ENCODE assay signal across 25 cellular contexts in the genomic region with DNA sequence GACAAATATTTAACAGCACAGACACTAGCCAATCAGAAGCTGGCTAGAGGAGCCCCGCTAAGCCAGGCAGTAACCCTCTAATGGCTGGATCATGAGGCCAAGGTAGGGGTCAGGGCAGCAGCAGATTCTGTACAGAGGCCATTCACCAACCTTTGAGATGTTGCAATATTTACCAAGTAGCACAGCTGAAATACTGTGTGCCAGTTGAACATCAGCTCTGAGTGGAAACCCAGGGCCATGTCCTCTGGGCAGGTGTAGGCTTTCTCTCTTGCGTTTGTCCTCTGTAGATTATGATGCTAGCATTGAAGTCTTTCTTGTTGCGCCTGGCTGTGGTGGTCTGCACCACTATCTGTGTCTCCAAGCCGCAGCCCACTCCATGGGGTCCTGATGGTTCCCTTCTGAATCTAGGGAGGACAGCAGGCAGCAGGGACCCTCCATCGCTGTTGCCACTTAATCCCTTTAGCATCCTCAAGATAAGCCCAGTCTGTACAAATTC. TPM values are rescaled to one million over a fixed set of nuclear protein-coding genes. Genes with fewer than 3 reads are reported as not detected.
A peak's percentile ranks its signal among the peaks of the same experiment; 100 is the strongest.
DNase-seq lines count a peak whose midpoint lies in the region; ATAC-seq and TF ChIP-seq lines count a peak whose summit lies in the region.
"Had no signal": no experiment of that assay in that cellular context is flagged by ENCODE, and none has a peak within 500 bp of the region (broad histone marks: within the 10 kb centered on the region; RNA-seq: fewer than 3 reads in every experiment).

No MANE protein-coding gene starts in this region.

- H3K4me3 Mint-ChIP-seq in type B pancreatic cell: peak overlapping the region; percentile 0
- no peak overlapping the region for H3K4me3 Mint-ChIP-seq in activated CD4-positive, alpha-beta T cell treated with anti-CD3 and anti-CD28 coated beads, Interleukin-2, amount 10 ng/mL, durations not matched to agents 24 days and 14 days
- H3K4me3 Mint-ChIP-seq: HFFc6 had no signal

- no peak for TF ChIP-seq CTCF in heart left ventricle (IDR thresholded peaks at IDR 0.05)
- TF ChIP-seq CTCF in right lobe of liver (IDR thresholded peaks at IDR 0.05): no peak
- TF ChIP-seq CTCF in type B pancreatic cell (conservative IDR thresholded peaks at IDR 0.05): no peak

- H3K36me3 ChIP-seq in heart left ventricle: no peaks in the 10 kb centered on the region
- no peaks in the 10 kb centered on the region for H3K36me3 ChIP-seq in right lobe of liver
- H3K36me3 ChIP-seq: HAP-1 had no signal

- H3K9me3 ChIP-seq in right cardiac atrium (ENCODE audit: control insufficient read depth, low read length) (no peaks in the 10 kb centered on the region), heart left ventricle (no peaks in the 10 kb centered on the region), right lobe of liver (no peaks in the 10 kb centered on the region)
- H3K9me3 ChIP-seq: A549; BLaER1 treated with 17β-estradiol and CSF1 and Interleukin-3, amounts not matched to agents 10 nM and 100 nM; HAP-1 had no signal

- H3K4me1 ChIP-seq in right cardiac atrium (ENCODE audit: control insufficient read depth, insufficient read depth, low read length): peaks cover 6% of the 10 kb centered on the region
- H3K4me1 ChIP-seq in heart left ventricle: peaks cover 10 to 38% (median 22%) of the 10 kb centered on the region in 12 donors
- peaks cover 0 to 35% (median 14%) of the 10 kb centered on the region in 4 donors for H3K4me1 ChIP-seq in right lobe of liver

- no peak overlapping the region for H3K27ac Mint-ChIP-seq in type B pancreatic cell
- H3K27ac Mint-ChIP-seq in activated CD4-positive, alpha-beta T cell treated with anti-CD3 and anti-CD28 coated beads, Interleukin-2, amount 10 ng/mL, durations not matched to agents 24 days and 14 days: no peak overlapping the region
- H3K27ac Mint-ChIP-seq: CD4-positive, alpha-beta T cell; HFFc6 had no signal

- no peak for ATAC-seq in right cardiac atrium
- ATAC-seq in heart left ventricle: no peak
- peak; percentile 67 to 77 (median 71) for ATAC-seq in right lobe of liver
- ATAC-seq: A549, Panc1 had no signal

- intact Hi-C loops in right cardiac atrium (cut with DNase I): loop anchor here in 1 of 4 donors (10.0 kb wide), 1 partner anchor 135 kb away; no protein-coding TSS in a partner anchor
- intact Hi-C loops in heart left ventricle (cut with DNase I): loop anchor here in 8 of 10 donors (5.0 to 10.0 kb wide), 5 partner anchors 43 to 138 kb away; no protein-coding TSS in a partner anchor
- intact Hi-C loops in right lobe of liver (cut with DNase I): loop anchor here (10.0 kb wide), 2 partner anchors 65 to 135 kb away; no protein-coding TSS in a partner anchor
- intact Hi-C loops in activated CD4-positive, alpha-beta T cell treated with anti-CD3 and anti-CD28 coated beads, Interleukin-2, amount 10 ng/mL, durations not matched to agents 24 days and 14 days (cut with micrococcal nuclease): loop anchor here (5.0 to 10.0 kb wide), 3 partner anchors 405 to 1012 kb away; a partner anchor contains a TSS

- H3K9me3 Mint-ChIP-seq in type B pancreatic cell: peaks cover 4% of the 10 kb centered on the region
- H3K9me3 Mint-ChIP-seq in activated CD4-positive, alpha-beta T cell treated with anti-CD3 and anti-CD28 coated beads, Interleukin-2, amount 10 ng/mL, durations not matched to agents 24 days and 14 days: no peaks in the 10 kb centered on the region
- H3K9me3 Mint-ChIP-seq: CD4-positive, alpha-beta T cell; HFFc6 had no signal

- no peak for DNase-seq in right cardiac atrium
- DNase-seq in heart left ventricle: no peak
- DNase-seq in right lobe of liver: peak; percentile 22 to 69 (median 59)
- DNase-seq in type B pancreatic cell (ENCODE audit: extremely low spot score, unreplicated experiment): no peak
- no peak for DNase-seq in activated CD4-positive, alpha-beta T cell treated with anti-CD3 and anti-CD28 coated beads, Interleukin-2, amount 10 ng/mL, durations not matched to agents 24 days and 14 days
- DNase-seq in activated CD4-positive, alpha-beta T cell treated with anti-CD3 and anti-CD28 coated beads for 1 hour: no peak
- DNase-seq in SIG-M5 (lab: John Stamatoyannopoulos, UW): no peak
- DNase-seq: AML-193; CD4-positive, alpha-beta T cell; GOT3; HFFc6; NCI-H1092 treated with DMSO at 0.1 percent for 48 hours; NCI-H1436; NCI-H187; NCI-H446 treated with DMSO at 0.1 percent for 48 hours; NCI-H526 treated with DMSO at 0.1 percent for 48 hours; SHP77 treated with DMSO at 0.1 percent for 48 hours; SW 1271 had no signal

- H3K36me3 Mint-ChIP-seq in type B pancreatic cell: no peaks in the 10 kb centered on the region
- H3K36me3 Mint-ChIP-seq in activated CD4-positive, alpha-beta T cell treated with anti-CD3 and anti-CD28 coated beads, Interleukin-2, amount 10 ng/mL, durations not matched to agents 24 days and 14 days (ENCODE audit: low read depth): peaks cover 9% of the 10 kb centered on the region

- 68% methylated on average over 5 of the region's 5 CpGs for WGBS in right cardiac atrium
- 70 to 78% (median 75%) methylated on average over 5 of the region's 5 CpGs for WGBS in heart left ventricle, 4 donors
- WGBS in right lobe of liver (ENCODE audit: insufficient coverage, low coverage, low lambda C conversion rate, missing lambda C conversion rate): 48% methylated on average over 4 of the region's 5 CpGs

- peaks cover 11% of the 10 kb centered on the region for H3K27me3 Mint-ChIP-seq in type B pancreatic cell
- H3K27me3 Mint-ChIP-seq in activated CD4-positive, alpha-beta T cell treated with anti-CD3 and anti-CD28 coated beads, Interleukin-2, amount 10 ng/mL, durations not matched to agents 24 days and 14 days: peaks cover 28% of the 10 kb centered on the region

- no peak for TF ChIP-seq POLR2A in heart left ventricle (IDR thresholded peaks at IDR 0.05)
- no peak for TF ChIP-seq POLR2A in right lobe of liver (IDR thresholded peaks at IDR 0.05)

- peak overlapping the region; percentile 44 for H3K27ac ChIP-seq in right cardiac atrium (ENCODE audit: low read length)
- peak overlapping the region in 2 of 12 donors; percentile 45 to 57 for H3K27ac ChIP-seq in heart left ventricle
- peak overlapping the region; percentile 37 for H3K27ac ChIP-seq in angular gyrus (ENCODE audit: low read depth, low read length)
- peak overlapping the region in 2 of 3 donors; percentile 17 to 55 for H3K27ac ChIP-seq in right lobe of liver
- H3K27ac ChIP-seq: A549; BLaER1 treated with 17β-estradiol and CSF1 and Interleukin-3, amounts not matched to agents 10 nM and 100 nM; RWPE1; SK-N-MC had no signal

- H3K27me3 ChIP-seq in right cardiac atrium (ENCODE audit: control insufficient read depth, insufficient read depth) (no peaks in the 10 kb centered on the region), heart left ventricle (no peaks in the 10 kb centered on the region), right lobe of liver (no peaks in the 10 kb centered on the region)
- H3K27me3 ChIP-seq: BLaER1 treated with 17β-estradiol and CSF1 and Interleukin-3, amounts not matched to agents 10 nM and 100 nM had no signal

- peaks cover 28% of the 10 kb centered on the region for H3K4me1 Mint-ChIP-seq in type B pancreatic cell (ENCODE audit: unreplicated experiment)
- H3K4me1 Mint-ChIP-seq in activated CD4-positive, alpha-beta T cell treated with anti-CD3 and anti-CD28 coated beads, Interleukin-2, amount 10 ng/mL, durations not matched to agents 24 days and 14 days: peaks cover 27% of the 10 kb centered on the region

- H3K4me3 ChIP-seq in right cardiac atrium (ENCODE audit: low read length) (no peak overlapping the region), heart left ventricle (no peak overlapping the region), right lobe of liver (no peak overlapping the region)
- H3K4me3 ChIP-seq: A549; BLaER1 treated with 17β-estradiol and CSF1 and Interleukin-3, amounts not matched to agents 10 nM and 100 nM; HAP-1; SK-N-MC had no signal

RNA-seq across cellular contexts. Expression of a gene that starts 2.5 kb away (rescaled TPM):
- 10 to 100 TPM; 27.6 to 43.9 (median 41.2) TPM for total RNA-seq in right cardiac atrium
- 19.4 TPM for polyA plus RNA-seq in right cardiac atrium
- total RNA-seq in heart left ventricle: 10 to 100 TPM; 22.8 to 31.4 (median 25.3) TPM
- polyA plus RNA-seq in heart left ventricle: 10 to 100 TPM in 1 of 2 donors, 1 to 10 TPM in 1; 9.2 to 18.3 TPM
- 10 to 100 TPM in 4 of 6 experiments, 1 to 10 TPM in 2; 9.0 to 18.7 (median 13.0) TPM for total RNA-seq in right lobe of liver
- 34.0 and 37.9 TPM in 2 replicates for total RNA-seq in type B pancreatic cell (ENCODE audit: low replicate concordance)
- 44.1 and 47.4 TPM in 2 replicates for total RNA-seq in activated CD4-positive, alpha-beta T cell treated with anti-CD3 and anti-CD28 coated beads, Interleukin-2, amount 10 ng/mL, durations not matched to agents 24 days and 14 days

Comparison
In these comparisons a context has a peak if more than half of its experiments do, and no peak if none do; other contexts are left out.
1. ATAC-seq: peak in right lobe of liver (4 of 4); none in right cardiac atrium (0 of 2) and heart left ventricle (0 of 4).
2. DNase-seq: peak in right lobe of liver (3 of 3); none in right cardiac atrium (0 of 3), heart left ventricle (0 of 5), type B pancreatic cell (single experiment), activated CD4-positive, alpha-beta T cell treated with anti-CD3 and anti-CD28 coated beads, Interleukin-2, amount 10 ng/mL, durations not matched to agents 24 days and 14 days (single experiment), activated CD4-positive, alpha-beta T cell treated with anti-CD3 and anti-CD28 coated beads for 1 hour (single experiment) and SIG-M5 (single experiment).